ENCODE assay signal across 1 cellular context in the genomic region with DNA sequence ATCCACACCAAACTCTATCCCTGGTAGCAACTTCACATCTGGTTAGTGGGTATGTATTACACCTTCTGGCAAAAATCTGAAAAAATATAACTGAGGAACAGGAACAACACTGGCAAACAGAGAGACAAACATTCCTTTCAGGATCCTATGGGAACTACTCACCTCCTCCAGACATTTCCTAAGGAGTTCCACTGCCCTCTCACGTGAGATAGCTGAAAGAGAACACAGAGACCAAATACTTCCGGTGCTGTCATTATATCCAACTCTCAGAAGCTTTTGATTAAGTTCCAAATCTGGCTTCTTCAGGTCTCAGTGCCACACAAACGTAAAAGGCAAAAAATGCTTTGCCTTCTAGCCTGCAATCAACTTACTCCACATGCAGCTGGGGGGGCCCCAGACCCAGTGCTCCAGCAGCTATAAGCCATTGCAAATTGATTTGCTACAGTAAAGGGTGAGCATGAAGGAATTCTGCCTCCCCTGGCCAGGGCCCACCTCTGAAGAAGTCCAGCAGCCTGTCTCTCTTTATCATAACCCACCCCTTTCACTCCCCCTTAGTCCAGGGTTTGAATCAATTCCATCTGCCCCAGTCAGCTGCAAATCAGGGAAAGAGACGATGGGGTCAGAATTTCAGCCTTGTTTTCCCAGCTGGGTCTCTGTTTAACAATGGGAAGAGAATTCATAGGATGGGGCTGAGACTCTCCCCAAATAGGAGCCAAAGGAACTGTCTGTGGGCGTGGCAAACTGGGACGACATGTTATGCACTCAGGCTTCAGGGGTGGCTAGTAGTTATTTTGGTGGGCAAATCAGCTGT.
TF ChIP-seq lines count a peak whose summit lies in the region.

No MANE protein-coding gene starts in this region.

TF ChIP-seq in HepG2, 621 proteins besides CTCF, POLR2A, EP300 and RAD21:
- TF ChIP-seq SAP130 (CRISPR knock-in tag; IDR thresholded peaks at IDR 0.05; ENCODE audit: low read depth) (no peak), KDM5A (IDR thresholded peaks at IDR 0.05; ENCODE audit: borderline replicate concordance, low read length) (no peak), ZNF709 (CRISPR knock-in tag; IDR thresholded peaks at IDR 0.05) (no peak), KDM5B (CRISPR knock-in tag; IDR thresholded peaks at IDR 0.05; ENCODE audit: borderline replicate concordance) (no peak), ZNF816 (CRISPR knock-in tag; IDR thresholded peaks at IDR 0.05; ENCODE audit: borderline replicate concordance) (no peak), NKX3-1 (CRISPR knock-in tag; IDR thresholded peaks at IDR 0.05) (no peak), SOX6 (IDR thresholded peaks at IDR 0.05) (no peak), SOX6 (CRISPR knock-in tag; IDR thresholded peaks at IDR 0.05) (no peak), GATAD2A (CRISPR knock-in tag; IDR thresholded peaks at IDR 0.05) (no peak)
- TF ChIP-seq, protein P1, sequence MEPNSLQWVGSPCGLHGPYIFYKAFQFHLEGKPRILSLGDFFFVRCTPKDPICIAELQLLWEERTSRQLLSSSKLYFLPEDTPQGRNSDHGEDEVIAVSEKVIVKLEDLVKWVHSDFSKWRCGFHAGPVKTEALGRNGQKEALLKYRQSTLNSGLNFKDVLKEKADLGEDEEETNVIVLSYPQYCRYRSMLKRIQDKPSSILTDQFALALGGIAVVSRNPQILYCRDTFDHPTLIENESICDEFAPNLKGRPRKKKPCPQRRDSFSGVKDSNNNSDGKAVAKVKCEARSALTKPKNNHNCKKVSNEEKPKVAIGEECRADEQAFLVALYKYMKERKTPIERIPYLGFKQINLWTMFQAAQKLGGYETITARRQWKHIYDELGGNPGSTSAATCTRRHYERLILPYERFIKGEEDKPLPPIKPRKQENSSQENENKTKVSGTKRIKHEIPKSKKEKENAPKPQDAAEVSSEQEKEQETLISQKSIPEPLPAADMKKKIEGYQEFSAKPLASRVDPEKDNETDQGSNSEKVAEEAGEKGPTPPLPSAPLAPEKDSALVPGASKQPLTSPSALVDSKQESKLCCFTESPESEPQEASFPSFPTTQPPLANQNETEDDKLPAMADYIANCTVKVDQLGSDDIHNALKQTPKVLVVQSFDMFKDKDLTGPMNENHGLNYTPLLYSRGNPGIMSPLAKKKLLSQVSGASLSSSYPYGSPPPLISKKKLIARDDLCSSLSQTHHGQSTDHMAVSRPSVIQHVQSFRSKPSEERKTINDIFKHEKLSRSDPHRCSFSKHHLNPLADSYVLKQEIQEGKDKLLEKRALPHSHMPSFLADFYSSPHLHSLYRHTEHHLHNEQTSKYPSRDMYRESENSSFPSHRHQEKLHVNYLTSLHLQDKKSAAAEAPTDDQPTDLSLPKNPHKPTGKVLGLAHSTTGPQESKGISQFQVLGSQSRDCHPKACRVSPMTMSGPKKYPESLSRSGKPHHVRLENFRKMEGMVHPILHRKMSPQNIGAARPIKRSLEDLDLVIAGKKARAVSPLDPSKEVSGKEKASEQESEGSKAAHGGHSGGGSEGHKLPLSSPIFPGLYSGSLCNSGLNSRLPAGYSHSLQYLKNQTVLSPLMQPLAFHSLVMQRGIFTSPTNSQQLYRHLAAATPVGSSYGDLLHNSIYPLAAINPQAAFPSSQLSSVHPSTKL (CRISPR knock-in tag; IDR thresholded peaks at IDR 0.05): no peak
- TF ChIP-seq, protein P2, sequence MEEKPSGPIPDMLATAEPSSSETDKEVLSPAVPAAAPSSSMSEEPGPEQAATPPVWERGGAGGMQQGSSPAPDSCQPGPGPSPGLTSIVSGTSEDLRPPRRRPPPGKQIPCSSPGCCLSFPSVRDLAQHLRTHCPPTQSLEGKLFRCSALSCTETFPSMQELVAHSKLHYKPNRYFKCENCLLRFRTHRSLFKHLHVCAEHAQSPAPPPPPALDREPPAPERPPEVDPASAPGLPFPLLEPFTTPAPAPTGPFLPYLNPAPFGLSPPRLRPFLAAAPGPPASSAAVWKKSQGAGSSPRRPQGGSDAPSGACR (CRISPR knock-in tag; IDR thresholded peaks at IDR 0.05): no peak
- TF ChIP-seq, protein P3, sequence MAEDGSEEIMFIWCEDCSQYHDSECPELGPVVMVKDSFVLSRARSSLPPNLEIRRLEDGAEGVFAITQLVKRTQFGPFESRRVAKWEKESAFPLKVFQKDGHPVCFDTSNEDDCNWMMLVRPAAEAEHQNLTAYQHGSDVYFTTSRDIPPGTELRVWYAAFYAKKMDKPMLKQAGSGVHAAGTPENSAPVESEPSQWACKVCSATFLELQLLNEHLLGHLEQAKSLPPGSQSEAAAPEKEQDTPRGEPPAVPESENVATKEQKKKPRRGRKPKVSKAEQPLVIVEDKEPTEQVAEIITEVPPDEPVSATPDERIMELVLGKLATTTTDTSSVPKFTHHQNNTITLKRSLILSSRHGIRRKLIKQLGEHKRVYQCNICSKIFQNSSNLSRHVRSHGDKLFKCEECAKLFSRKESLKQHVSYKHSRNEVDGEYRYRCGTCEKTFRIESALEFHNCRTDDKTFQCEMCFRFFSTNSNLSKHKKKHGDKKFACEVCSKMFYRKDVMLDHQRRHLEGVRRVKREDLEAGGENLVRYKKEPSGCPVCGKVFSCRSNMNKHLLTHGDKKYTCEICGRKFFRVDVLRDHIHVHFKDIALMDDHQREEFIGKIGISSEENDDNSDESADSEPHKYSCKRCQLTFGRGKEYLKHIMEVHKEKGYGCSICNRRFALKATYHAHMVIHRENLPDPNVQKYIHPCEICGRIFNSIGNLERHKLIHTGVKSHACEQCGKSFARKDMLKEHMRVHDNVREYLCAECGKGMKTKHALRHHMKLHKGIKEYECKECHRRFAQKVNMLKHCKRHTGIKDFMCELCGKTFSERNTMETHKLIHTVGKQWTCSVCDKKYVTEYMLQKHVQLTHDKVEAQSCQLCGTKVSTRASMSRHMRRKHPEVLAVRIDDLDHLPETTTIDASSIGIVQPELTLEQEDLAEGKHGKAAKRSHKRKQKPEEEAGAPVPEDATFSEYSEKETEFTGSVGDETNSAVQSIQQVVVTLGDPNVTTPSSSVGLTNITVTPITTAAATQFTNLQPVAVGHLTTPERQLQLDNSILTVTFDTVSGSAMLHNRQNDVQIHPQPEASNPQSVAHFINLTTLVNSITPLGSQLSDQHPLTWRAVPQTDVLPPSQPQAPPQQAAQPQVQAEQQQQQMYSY (CRISPR knock-in tag; IDR thresholded peaks at IDR 0.05): no peak
- TF ChIP-seq, protein P4, sequence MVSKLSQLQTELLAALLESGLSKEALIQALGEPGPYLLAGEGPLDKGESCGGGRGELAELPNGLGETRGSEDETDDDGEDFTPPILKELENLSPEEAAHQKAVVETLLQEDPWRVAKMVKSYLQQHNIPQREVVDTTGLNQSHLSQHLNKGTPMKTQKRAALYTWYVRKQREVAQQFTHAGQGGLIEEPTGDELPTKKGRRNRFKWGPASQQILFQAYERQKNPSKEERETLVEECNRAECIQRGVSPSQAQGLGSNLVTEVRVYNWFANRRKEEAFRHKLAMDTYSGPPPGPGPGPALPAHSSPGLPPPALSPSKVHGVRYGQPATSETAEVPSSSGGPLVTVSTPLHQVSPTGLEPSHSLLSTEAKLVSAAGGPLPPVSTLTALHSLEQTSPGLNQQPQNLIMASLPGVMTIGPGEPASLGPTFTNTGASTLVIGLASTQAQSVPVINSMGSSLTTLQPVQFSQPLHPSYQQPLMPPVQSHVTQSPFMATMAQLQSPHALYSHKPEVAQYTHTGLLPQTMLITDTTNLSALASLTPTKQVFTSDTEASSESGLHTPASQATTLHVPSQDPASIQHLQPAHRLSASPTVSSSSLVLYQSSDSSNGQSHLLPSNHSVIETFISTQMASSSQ (IDR thresholded peaks at IDR 0.05; ENCODE audit: low read depth): no peak
- TF ChIP-seq, protein P4 (CRISPR knock-in tag; IDR thresholded peaks at IDR 0.05; ENCODE audit: borderline replicate concordance): no peak
